In genomic region chr1:197775282-197776262, GRCh38 we compare ENCODE assay signal across 8 cellular contexts. TPM values are rescaled to one million over a fixed set of nuclear protein-coding genes. Genes with fewer than 3 reads are reported as not detected.
DNase-seq lines count a peak whose midpoint lies in the region; ATAC-seq and TF ChIP-seq lines count a peak whose summit lies in the region.

TSS of gene DENND1B (minus strand) at chr1:197775480. CDS start at chr1:197775155, 325 bp downstream.

- peak; percentile 61 for ATAC-seq in HG03439 (IDR thresholded peaks at IDR 0.05; ENCODE audit: unreplicated experiment)

- H3K36me3 ChIP-seq in BE2C (0 out of 2 replicates have a peak, but pooled peaks cover 2% of the 10 kb centered on the region), NT2/D1 (ENCODE audit: insufficient read depth, insufficient read length, low read length) (no peaks in the 10 kb centered on the region), muscle layer of duodenum (ENCODE audit: control insufficient read depth in 1 of 2, insufficient read depth in 2 of 2, low read length in 2 of 2) (no peaks in the 10 kb centered on the region)

- no peak for TF ChIP-seq CTCF in BE2C (IDR thresholded peaks at IDR 0.05; ENCODE audit: low read depth, low read length)
- no peak for TF ChIP-seq CTCF in epithelial cell of proximal tubule (conservative IDR thresholded peaks at IDR 0.05; ENCODE audit: low read depth, low read length)

- H3K27ac ChIP-seq in muscle layer of duodenum (ENCODE audit: low read length) = peak within 1 kb of the TSS; percentile 83

- H3K27me3 ChIP-seq in BE2C = no peaks in the 10 kb centered on the region
- peaks cover 43% of the 10 kb centered on the region for H3K27me3 ChIP-seq in NT2/D1 (ENCODE audit: insufficient read depth, insufficient read length)
- H3K27me3 ChIP-seq in muscle layer of duodenum (ENCODE audit: low read depth, low read length) = no peaks in the 10 kb centered on the region

- no peaks in the 10 kb centered on the region for H3K9me3 ChIP-seq in BE2C
- H3K9me3 ChIP-seq in NT2/D1 (ENCODE audit: insufficient read depth, low read length) = 0 out of 2 replicates have a peak, but pooled peaks cover 3% of the 10 kb centered on the region
- no peaks in the 10 kb centered on the region for H3K9me3 ChIP-seq in muscle layer of duodenum (ENCODE audit: control insufficient read depth in 1 of 2, low read length in 2 of 2)

- peak within 1 kb of the TSS; percentile 78 for H3K4me3 ChIP-seq in BE2C (ENCODE audit: low read depth, low read length)
- H3K4me3 ChIP-seq in NT2/D1 (ENCODE audit: insufficient read length, low read depth) = peak within 1 kb of the TSS; percentile 59
- H3K4me3 ChIP-seq in epithelial cell of proximal tubule (ENCODE audit: low read depth, low read length) = peak within 1 kb of the TSS; percentile 71
- H3K4me3 ChIP-seq in muscle layer of duodenum (ENCODE audit: low read depth in 1 of 2, low read length in 2 of 2) = peak within 1 kb of the TSS; percentile 83 to 86

- H3K4me1 ChIP-seq in BE2C (0 out of 2 replicates have a peak, but pooled peaks cover 4% of the 10 kb centered on the region), NT2/D1 (ENCODE audit: insufficient read depth, insufficient read length) (peaks cover 4% of the 10 kb centered on the region), muscle layer of duodenum (ENCODE audit: control insufficient read depth in 1 of 2, insufficient read depth in 2 of 2, low read length in 2 of 2) (peaks cover 0 to 6% of the 10 kb centered on the region in 2 donors)

- peak; percentile 80 for DNase-seq in BE2C
- peak; percentile 13 for DNase-seq in GM19238 (ENCODE audit: insufficient read length, low spot score)
- peak; percentile 56 for DNase-seq in NT2/D1 (ENCODE audit: low read depth, low spot score)
- peak; percentile 76 for DNase-seq in activated CD8-positive, alpha-beta memory T cell treated with anti-CD3 and anti-CD28 coated beads, Interleukin-2, amount 50 U/mL, for 4 hours
- peak; percentile 52 for DNase-seq in epithelial cell of proximal tubule (ENCODE audit: low read depth)
- peak; percentile 56 to 80 for DNase-seq in stimulated activated CD8-positive, alpha-beta memory T cell treated with anti-CD3 and anti-CD28 coated beads, Interleukin-7, amount 100 ng/mL, for 4 hours (ENCODE audit: low read depth in 2 of 2)

- peak within 1 kb of the TSS; percentile 86 for H3K9ac ChIP-seq in NT2/D1 (ENCODE audit: insufficient read length, low read depth)

RNA-seq across cellular contexts. Expression of gene DENND1B, which starts in this region (rescaled TPM):
- polyA plus RNA-seq in BE2C (2012; ENCODE audit: insufficient read depth, insufficient read length, low read depth) = 9.0 TPM
- total RNA-seq in epithelial cell of proximal tubule = 4.9 and 5.9 TPM in 2 replicates

Comparison
In these comparisons a context has a peak if more than half of its experiments do, and no peak if none do; other contexts are left out.
1. Peak in every context shown above with its lines: DNase-seq, ATAC-seq, H3K4me3 ChIP-seq and H3K27ac ChIP-seq.
2. DNase-seq: peak in every context shown above with its lines; median percentile 80 in BE2C; 76 in activated CD8-positive, alpha-beta memory T cell treated with anti-CD3 and anti-CD28 coated beads, Interleukin-2, amount 50 U/mL, for 4 hours; 68 in stimulated activated CD8-positive, alpha-beta memory T cell treated with anti-CD3 and anti-CD28 coated beads, Interleukin-7, amount 100 ng/mL, for 4 hours; 56 in NT2/D1; 52 in epithelial cell of proximal tubule; 13 in GM19238.